Comparison of ENCODE assay signal across 8 cellular contexts in the genomic region with DNA sequence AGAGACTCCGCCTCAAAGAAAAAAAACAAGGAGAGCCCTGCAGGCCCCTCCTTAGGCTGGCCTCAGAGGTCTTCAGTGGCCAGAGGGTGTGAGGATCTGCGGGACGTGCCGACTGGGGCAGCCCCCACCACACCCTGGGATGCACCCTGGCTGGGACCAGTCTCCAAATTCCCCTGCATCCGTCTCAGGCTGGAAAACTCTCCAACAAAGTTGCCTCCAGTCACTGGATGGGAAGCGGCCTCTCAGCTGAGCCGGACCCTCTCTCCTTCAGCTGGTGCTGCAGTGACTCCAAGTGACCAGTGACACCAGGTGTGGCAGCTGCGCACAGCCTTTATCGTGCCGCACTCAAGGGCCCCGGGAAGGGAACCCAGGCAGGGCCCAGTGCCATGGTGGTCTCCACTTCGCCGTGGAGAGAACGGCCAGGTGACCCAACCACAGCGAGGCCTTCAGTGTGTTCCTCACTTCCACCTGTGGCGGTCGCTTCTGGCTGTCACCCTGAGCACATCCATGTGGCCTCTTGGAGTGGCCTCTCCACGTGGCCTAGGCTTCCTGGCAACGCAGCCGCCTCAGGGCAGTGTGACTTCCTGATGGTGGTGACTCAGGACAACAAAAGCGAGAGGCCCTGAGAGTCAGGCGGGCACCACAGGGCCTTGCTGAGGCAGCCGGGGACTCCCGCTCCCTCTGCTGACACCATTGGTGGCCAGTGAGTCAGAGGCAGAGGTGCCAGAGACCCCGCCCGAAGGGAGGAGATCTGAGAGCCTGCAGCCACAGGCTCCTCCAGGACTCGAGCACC. TPM values are rescaled to one million over a fixed set of nuclear protein-coding genes. Genes with fewer than 3 reads are reported as not detected.
A peak's percentile ranks its signal among the peaks of the same experiment; 100 is the strongest.
DNase-seq lines count a peak whose midpoint lies in the region; ATAC-seq, FAIRE-seq and TF ChIP-seq lines count a peak whose summit lies in the region.

No MANE protein-coding gene starts in this region.

- peak; percentile 15 for DNase-seq in ELF-1 (ENCODE audit: low read depth, low spot score)
- DNase-seq in SJSA1 (ENCODE audit: low read depth in 1 of 2, low spot score in 2 of 2) = peak; percentile 89 to 96
- peak; percentile 88 for DNase-seq in bronchial epithelial cell (ENCODE audit: low read depth)
- DNase-seq in pancreas = peak in 1 of 6 donors; percentile 63
- DNase-seq in NCI-H510A (lab: John Stamatoyannopoulos, UW) = no peak
- DNase-seq in nucleus accumbens (lab: John Stamatoyannopoulos, UW) = no peak

- intact Hi-C loops in pancreas (cut with DNase I) = no loop called here

- H3K36me3 ChIP-seq in SJSA1 (peaks cover 14% of the 10 kb centered on the region), bronchial epithelial cell (ENCODE audit: control insufficient read depth, insufficient read depth, low read length) (peaks cover 5% of the 10 kb centered on the region), pancreas (peaks cover 0 to 7% (median 0%) of the 10 kb centered on the region in 3 donors)

- peaks cover 20% of the 10 kb centered on the region for H3K4me1 ChIP-seq in SJSA1 (replicated peaks)
- H3K4me1 ChIP-seq in pancreas = no peaks in the 10 kb centered on the region

- ATAC-seq in pancreas (peak in 3 of 4 donors; percentile 72 to 79 (median 73)), GM21723 (IDR thresholded peaks at IDR 0.05; ENCODE audit: unreplicated experiment) (no peak), GM19463 (IDR thresholded peaks at IDR 0.05; ENCODE audit: unreplicated experiment) (no peak)

- H3K9me3 ChIP-seq in SJSA1 (replicated peaks) (no peaks in the 10 kb centered on the region), pancreas (no peaks in the 10 kb centered on the region)

- 85 to 86% methylated on average over 26 to 27 of the region's 27 CpGs for WGBS in pancreas, 2 donors

- FAIRE-seq in bronchial epithelial cell (lab: Jason Lieb, UNC) (no peak), pancreas (lab: Jason Lieb, UNC) (no peak)

- H3K27ac ChIP-seq in SJSA1 (peak overlapping the region; percentile 69), pancreas (no peak overlapping the region)

- TF ChIP-seq CTCF in bronchial epithelial cell (IDR thresholded peaks at IDR 0.05; ENCODE audit: insufficient read depth, low read length, severe bottlenecking) (peak; percentile 7), pancreas (IDR thresholded peaks at IDR 0.05) (no peak)

- H3K27me3 ChIP-seq in SJSA1 (replicated peaks) (no peaks in the 10 kb centered on the region), bronchial epithelial cell (ENCODE audit: control insufficient read depth, insufficient read depth, low read length) (no peaks in the 10 kb centered on the region), pancreas (no peaks in the 10 kb centered on the region)

- H3K4me3 ChIP-seq in SJSA1 = no peak overlapping the region
- H3K4me3 ChIP-seq in bronchial epithelial cell (ENCODE audit: low read depth, low read length) = no peak overlapping the region
- H3K4me3 ChIP-seq in pancreas = no peak overlapping the region

RNA-seq across cellular contexts. Expression of gene CAMSAP1, which starts 19.3 kb away (rescaled TPM):
- total RNA-seq in SJSA1 (2014; rRNA removed; shearing (Covaris generic)) = 16.6 and 17.4 TPM in 2 replicates
- total RNA-seq in bronchial epithelial cell (23.2 and 26.2 TPM in 2 replicates), pancreas (10 to 100 TPM; 11.6 to 20.1 (median 13.4) TPM)
- 1 to 10 TPM; 3.8 to 4.0 TPM for polyA plus RNA-seq in pancreas

RNA-seq across cellular contexts. Expression of gene UBAC1, which starts 34.6 kb away (rescaled TPM):
- total RNA-seq in SJSA1 (2014; rRNA removed; shearing (Covaris generic)) = 51.6 and 59.6 TPM in 2 replicates
- total RNA-seq in bronchial epithelial cell = 36.1 and 38.5 TPM in 2 replicates
- total RNA-seq in pancreas = 10 to 100 TPM in 5 of 6 donors, 1 to 10 TPM in 1; 9.8 to 16.5 (median 13.1) TPM
- polyA plus RNA-seq in pancreas = 10 to 100 TPM; 24.9 to 33.7 TPM

Comparison
In these comparisons a context has a peak if more than half of its experiments do, and no peak if none do; other contexts are left out.
1. DNase-seq: peak in ELF-1 (single experiment), SJSA1 (2 of 2) and bronchial epithelial cell (single experiment); none in NCI-H510A (single experiment) and nucleus accumbens (0 of 56).
2. ATAC-seq: peak in pancreas (3 of 4); none in GM21723 (single experiment) and GM19463 (single experiment).